ENCODE assay signal across 1 cellular context in genomic region chr4:80035336-80035735, GRCh38.
TF ChIP-seq lines count a peak whose summit lies in the region.

No MANE protein-coding gene starts in this region.

TF ChIP-seq in HepG2, 621 proteins besides CTCF, POLR2A, EP300 and RAD21 (continued from another document and continues in another):
- TF ChIP-seq AHDC1 (CRISPR knock-in tag; IDR thresholded peaks at IDR 0.05; ENCODE audit: borderline replicate concordance) (no peak), SCMH1 (CRISPR knock-in tag; IDR thresholded peaks at IDR 0.05; ENCODE audit: borderline replicate concordance) (no peak), ZNF558 (CRISPR knock-in tag; IDR thresholded peaks at IDR 0.05; ENCODE audit: borderline replicate concordance) (no peak), MYNN (CRISPR knock-in tag; IDR thresholded peaks at IDR 0.05; ENCODE audit: low read depth) (no peak), ZNF761 (CRISPR knock-in tag; conservative IDR thresholded peaks at IDR 0.05) (0 out of 2 replicates have a peak, but pooled peaks have one; percentile 29), ZNF672 (CRISPR knock-in tag; IDR thresholded peaks at IDR 0.05) (no peak), MXI1 (IDR thresholded peaks at IDR 0.05; ENCODE audit: borderline replicate concordance, low read depth, low read length) (no peak; the same call in 2 of the 3 replicates), SUZ12 (IDR thresholded peaks at IDR 0.05; ENCODE audit: low read depth, low read length) (no peak), MAX (IDR thresholded peaks at IDR 0.05) (peak; percentile 59; the same call in 1 of the 2 replicates), ZNF224 (CRISPR knock-in tag; IDR thresholded peaks at IDR 0.05) (no peak), CSRNP1 (CRISPR knock-in tag; IDR thresholded peaks at IDR 0.05) (no peak), SIX4 (CRISPR knock-in tag; IDR thresholded peaks at IDR 0.05) (no peak), GLMP (CRISPR knock-in tag; IDR thresholded peaks at IDR 0.05; ENCODE audit: borderline replicate concordance) (no peak), SOX13 (IDR thresholded peaks at IDR 0.05) (no peak), SOX13 (CRISPR knock-in tag; conservative IDR thresholded peaks at IDR 0.05 in 1 of 2, IDR thresholded peaks at IDR 0.05 in 1 of 2) (0 out of 4 replicates have a peak, but pooled peaks of 1 of the 2 experiments have one; percentile 14), ZBTB46 (CRISPR knock-in tag; IDR thresholded peaks at IDR 0.05; ENCODE audit: borderline replicate concordance) (no peak), MED8 (CRISPR knock-in tag; IDR thresholded peaks at IDR 0.05; ENCODE audit: insufficient replicate concordance) (no peak), ZNF552 (CRISPR knock-in tag; IDR thresholded peaks at IDR 0.05; ENCODE audit: borderline replicate concordance) (no peak), PHF20 (CRISPR knock-in tag; IDR thresholded peaks at IDR 0.05) (no peak), MIER3 (CRISPR knock-in tag; IDR thresholded peaks at IDR 0.05; ENCODE audit: borderline replicate concordance) (0 out of 2 replicates have a peak, but pooled peaks have one; percentile 35), REL (CRISPR knock-in tag; conservative IDR thresholded peaks at IDR 0.05) (no peak), ADNP (CRISPR knock-in tag; IDR thresholded peaks at IDR 0.05) (no peak), SMAD3 (CRISPR knock-in tag; IDR thresholded peaks at IDR 0.05) (no peak), SAP130 (CRISPR knock-in tag; IDR thresholded peaks at IDR 0.05; ENCODE audit: low read depth) (peak; percentile 42; the same call in 1 of the 2 replicates), ZNF773 (CRISPR knock-in tag; IDR thresholded peaks at IDR 0.05; ENCODE audit: borderline replicate concordance) (no peak), ZNF503 (CRISPR knock-in tag; IDR thresholded peaks at IDR 0.05) (no peak), FOXO4 (CRISPR knock-in tag; conservative IDR thresholded peaks at IDR 0.05) (no peak), PCBP1 (IDR thresholded peaks at IDR 0.05; ENCODE audit: borderline replicate concordance, low read depth, low read length) (no peak), TIGD3 (CRISPR knock-in tag; IDR thresholded peaks at IDR 0.05; ENCODE audit: borderline replicate concordance) (no peak), ZFP82 (CRISPR knock-in tag; IDR thresholded peaks at IDR 0.05; ENCODE audit: borderline replicate concordance) (no peak), ZNF574 (CRISPR knock-in tag; IDR thresholded peaks at IDR 0.05) (no peak), LRRFIP1 (CRISPR knock-in tag; conservative IDR thresholded peaks at IDR 0.05) (no peak), AGO2 (optimal IDR thresholded peaks at IDR 0.05; ENCODE audit: low read depth, low read length) (no peak), ZNF235 (CRISPR knock-in tag; IDR thresholded peaks at IDR 0.05; ENCODE audit: borderline replicate concordance) (no peak), MTF1 (CRISPR knock-in tag; IDR thresholded peaks at IDR 0.05) (no peak), ZNF792 (CRISPR knock-in tag; IDR thresholded peaks at IDR 0.05) (no peak), TOE1 (CRISPR knock-in tag; IDR thresholded peaks at IDR 0.05) (no peak), ZNF33A (CRISPR knock-in tag; IDR thresholded peaks at IDR 0.05; ENCODE audit: borderline replicate concordance) (no peak), CHD4 (IDR thresholded peaks at IDR 0.05; ENCODE audit: borderline replicate concordance, low read length) (no peak), ISX (CRISPR knock-in tag; conservative IDR thresholded peaks at IDR 0.05) (no peak), RBFOX2 (IDR thresholded peaks at IDR 0.05; ENCODE audit: low read depth, low read length) (no peak)
